19 cellular contexts compared by ENCODE assay signal in genomic region chr19:46842791-46843190, GRCh38.
"Had no signal": no experiment of that assay in that cellular context is flagged by ENCODE, and none has a peak within 500 bp of the region (broad histone marks: within the 10 kb centered on the region; RNA-seq: fewer than 3 reads in every experiment).

No MANE protein-coding gene starts in this region.

- H3K9me3 Mint-ChIP-seq: activated B cell treated with CpG ODN at 0.5 μM for 24 hours; activated CD4-positive, alpha-beta T cell treated with anti-CD3 and anti-CD28 coated beads, Interleukin-2, amount 10 ng/mL, durations not matched to agents 7 days and 5 days; activated T-cell treated with anti-CD3 and anti-CD28 coated beads, Interleukin-2, amount 50 U/mL, for 72 hours; neural crest cell; stimulated activated naive B cell treated with anti-CD40 and anti-IgM and Interleukin-4, amounts not matched to agents 10 μg/mL and 1 μg/mL and 100 μg/mL, for 72 hours had no signal

- ATAC-seq: activated T-cell treated with anti-CD3 and anti-CD28 coated beads, Interleukin-2, amount 50 U/mL, for 72 hours; gastrocnemius medialis; left colon; lower lobe of right lung; stimulated activated naive B cell treated with anti-CD40 and anti-IgM and Interleukin-4, amounts not matched to agents 10 μg/mL and 1 μg/mL and 100 μg/mL, for 72 hours had no signal

- H3K27ac ChIP-seq: brain microvascular endothelial cell, lower lobe of right lung, ovary had no signal

- H3K36me3 ChIP-seq: ovary had no signal

- H3K9me3 ChIP-seq: gastrocnemius medialis, lower lobe of right lung, ovary, transverse colon had no signal

- H3K27me3 Mint-ChIP-seq: activated B cell treated with CpG ODN at 0.5 μM for 24 hours; activated CD4-positive, alpha-beta T cell treated with anti-CD3 and anti-CD28 coated beads, Interleukin-2, amount 10 ng/mL, durations not matched to agents 7 days and 5 days; activated naive CD8-positive, alpha-beta T cell; stimulated activated naive B cell treated with anti-CD40 and anti-IgM and Interleukin-4, amounts not matched to agents 10 μg/mL and 1 μg/mL and 100 μg/mL, for 72 hours had no signal

- DNase-seq: activated B cell treated with CpG ODN at 0.5 μM for 24 hours; activated CD4-positive, alpha-beta T cell treated with anti-CD3 and anti-CD28 coated beads, Interleukin-2, amount 10 ng/mL, durations not matched to agents 7 days and 5 days; activated CD8-positive, alpha-beta memory T cell treated with anti-CD3 and anti-CD28 coated beads, Interleukin-2, amount 50 U/mL, for 48 hours; activated gamma-delta T cell treated with Interleukin-2 at 50 U/mL for 16 hours; activated T-cell treated with anti-CD3 and anti-CD28 coated beads, Interleukin-2, amount 50 U/mL, for 72 hours; amniotic stem cell; brain microvascular endothelial cell; cerebellar nuclear complex; dermis blood vessel endothelial cell; gastrocnemius medialis; left colon; lower lobe of right lung; ovary; stimulated activated CD4-positive, alpha-beta T cell treated with anti-CD3 and anti-CD28 coated beads, Interleukin-2, amount 100 ng/mL, for 48 hours; stimulated activated naive B cell treated with anti-CD40 and anti-IgM and Interleukin-4, amounts not matched to agents 10 μg/mL and 1 μg/mL and 100 μg/mL, for 72 hours; substantia nigra; transverse colon had no signal

- H3K4me3 Mint-ChIP-seq: activated B cell treated with CpG ODN at 0.5 μM for 24 hours; activated CD4-positive, alpha-beta T cell treated with anti-CD3 and anti-CD28 coated beads, Interleukin-2, amount 10 ng/mL, durations not matched to agents 7 days and 5 days; activated naive CD8-positive, alpha-beta T cell; activated T-cell treated with anti-CD3 and anti-CD28 coated beads, Interleukin-2, amount 50 U/mL, for 72 hours; neural crest cell; stimulated activated naive B cell treated with anti-CD40 and anti-IgM and Interleukin-4, amounts not matched to agents 10 μg/mL and 1 μg/mL and 100 μg/mL, for 72 hours had no signal

- H3K27me3 ChIP-seq: brain microvascular endothelial cell, gastrocnemius medialis, ovary, transverse colon had no signal

- H3K27ac Mint-ChIP-seq: activated B cell treated with CpG ODN at 0.5 μM for 24 hours; activated CD4-positive, alpha-beta T cell treated with anti-CD3 and anti-CD28 coated beads, Interleukin-2, amount 10 ng/mL, durations not matched to agents 7 days and 5 days; activated naive CD8-positive, alpha-beta T cell; activated T-cell treated with anti-CD3 and anti-CD28 coated beads, Interleukin-2, amount 50 U/mL, for 72 hours; stimulated activated naive B cell treated with anti-CD40 and anti-IgM and Interleukin-4, amounts not matched to agents 10 μg/mL and 1 μg/mL and 100 μg/mL, for 72 hours had no signal

- H3K4me3 ChIP-seq: gastrocnemius medialis, lower lobe of right lung, ovary, transverse colon had no signal
